27 cellular contexts compared by ENCODE assay signal in the genomic region with DNA sequence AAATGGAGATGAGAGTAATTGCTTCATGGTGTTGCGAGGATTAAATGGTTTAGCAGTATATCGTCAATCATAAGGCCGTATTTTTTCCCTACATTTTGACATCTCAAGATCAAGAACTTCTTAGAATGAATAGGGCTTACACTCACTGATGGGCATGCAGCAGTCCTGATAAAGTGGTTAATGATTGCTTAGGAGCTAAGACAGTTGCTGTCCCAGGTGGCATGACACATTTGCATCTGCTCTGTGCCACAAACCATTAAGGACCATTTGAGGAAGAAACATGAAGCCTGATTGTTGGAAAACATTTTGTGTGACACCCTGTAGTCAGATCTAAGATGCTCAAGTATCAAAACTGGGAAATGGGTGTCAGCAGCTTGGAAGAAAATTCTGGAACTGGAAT.
DNase-seq lines count a peak whose midpoint lies in the region; ATAC-seq and TF ChIP-seq lines count a peak whose summit lies in the region.
"Had no signal": no experiment of that assay in that cellular context is flagged by ENCODE, and none has a peak within 500 bp of the region (broad histone marks: within the 10 kb centered on the region; RNA-seq: fewer than 3 reads in every experiment).

No MANE protein-coding gene starts in this region.

- 98% methylated on average over 3 of the region's 3 CpGs for WGBS in right cardiac atrium
- 94 to 95% methylated on average over 3 of the region's 3 CpGs for WGBS in transverse colon (ENCODE audit: low coverage in 1 of 2), 2 donors

- peaks cover 10% of the 10 kb centered on the region for H3K27me3 Mint-ChIP-seq in activated CD4-positive, alpha-beta T cell treated with anti-CD3 and anti-CD28 coated beads, Interleukin-2, amount 10 ng/mL, durations not matched to agents 7 days and 5 days
- H3K27me3 Mint-ChIP-seq: activated T-helper 17 cell treated with anti-CD3 and anti-CD28 coated beads, Interleukin-2, amount 50 U/mL, for 72 hours; CD4-positive, alpha-beta T cell; naive B cell had no signal

- no peak for TF ChIP-seq EP300 in transverse colon (IDR thresholded peaks at IDR 0.05; ENCODE audit: low read depth)

- in situ Hi-C loops in transverse colon (cut with MboI; ENCODE audit: low pct_ligation_motif_present in 1 of 4, low pct_unique_long_range_greater_than_20kb in 1 of 4, low sequenced_read_pairs in 3 of 4): loop anchor here (10.0 to 25.0 kb wide), 4 partner anchors 491 to 741 kb away; no protein-coding TSS in a partner anchor

- no peaks in the 10 kb centered on the region for H3K36me3 ChIP-seq in transverse colon
- H3K36me3 ChIP-seq: right atrium auricular region had no signal

- no peaks in the 10 kb centered on the region for H3K9me3 ChIP-seq in right cardiac atrium (ENCODE audit: control insufficient read depth, low read length)
- no peaks in the 10 kb centered on the region for H3K9me3 ChIP-seq in transverse colon
- H3K9me3 ChIP-seq: right atrium auricular region had no signal

- H3K4me1 Mint-ChIP-seq in activated CD4-positive, alpha-beta T cell treated with anti-CD3 and anti-CD28 coated beads, Interleukin-2, amount 10 ng/mL, durations not matched to agents 7 days and 5 days: no peaks in the 10 kb centered on the region
- H3K4me1 Mint-ChIP-seq: activated CD4-positive, alpha-beta T cell treated with anti-CD3 and anti-CD28 coated beads, Interleukin-2, amount 10 ng/mL, durations not matched to agents 24 days and 14 days; activated CD8-positive, alpha-beta memory T cell treated with anti-CD3 and anti-CD28 coated beads, Interleukin-2, amount 10 ng/mL, durations not matched to agents 7 days and 5 days; activated T-helper 17 cell treated with anti-CD3 and anti-CD28 coated beads, Interleukin-2, amount 50 U/mL, for 72 hours; central memory CD8-positive, alpha-beta T cell; naive B cell had no signal

- H3K36me3 Mint-ChIP-seq in activated CD4-positive, alpha-beta T cell treated with anti-CD3 and anti-CD28 coated beads, Interleukin-2, amount 10 ng/mL, durations not matched to agents 7 days and 5 days (ENCODE audit: low read depth): no peaks in the 10 kb centered on the region
- H3K36me3 Mint-ChIP-seq: activated CD8-positive, alpha-beta memory T cell treated with anti-CD3 and anti-CD28 coated beads, Interleukin-2, amount 10 ng/mL, durations not matched to agents 7 days and 5 days; activated naive CD4-positive, alpha-beta T cell treated with anti-CD3 and anti-CD28 coated beads, Interleukin-2, amount 50 U/mL, for 72 hours; naive B cell had no signal

- TF ChIP-seq POLR2A in transverse colon (IDR thresholded peaks at IDR 0.05): no peak

- ATAC-seq in GM19043 (IDR thresholded peaks at IDR 0.05; ENCODE audit: low read depth, unreplicated experiment): peak; percentile 69
- peak; percentile 56 for ATAC-seq in HG02623 (IDR thresholded peaks at IDR 0.05; ENCODE audit: unreplicated experiment)
- peak; percentile 86 for ATAC-seq in HG03196 (IDR thresholded peaks at IDR 0.05; ENCODE audit: unreplicated experiment)
- ATAC-seq in right cardiac atrium: no peak
- no peak for ATAC-seq in GM19395 (IDR thresholded peaks at IDR 0.05; ENCODE audit: unreplicated experiment)
- ATAC-seq: activated CD8-positive, alpha-beta memory T cell treated with anti-CD3 and anti-CD28 coated beads, Interleukin-2, amount 10 ng/mL, durations not matched to agents 7 days and 5 days; activated naive CD4-positive, alpha-beta T cell treated with anti-CD3 and anti-CD28 coated beads, Interleukin-2, amount 50 U/mL, for 72 hours; activated T-helper 17 cell treated with anti-CD3 and anti-CD28 coated beads, Interleukin-2, amount 50 U/mL, for 72 hours; left cardiac atrium; stimulated activated naive CD8-positive, alpha-beta T cell treated with anti-CD3 and anti-CD28 coated beads, Interleukin-15, Interleukin-2, amounts not matched to agents 100 U/mL and 50 U/mL, for 24 hours; T-helper 17 cell had no signal

- no peaks in the 10 kb centered on the region for H3K9me3 Mint-ChIP-seq in activated CD4-positive, alpha-beta T cell treated with anti-CD3 and anti-CD28 coated beads, Interleukin-2, amount 10 ng/mL, durations not matched to agents 7 days and 5 days
- H3K9me3 Mint-ChIP-seq: activated CD4-positive, alpha-beta T cell treated with anti-CD3 and anti-CD28 coated beads, Interleukin-2, amount 10 ng/mL, durations not matched to agents 24 days and 14 days; activated naive CD4-positive, alpha-beta T cell treated with anti-CD3 and anti-CD28 coated beads, Interleukin-2, amount 50 U/mL, for 72 hours; activated T-helper 17 cell treated with anti-CD3 and anti-CD28 coated beads, Interleukin-2, amount 50 U/mL, for 72 hours; CD4-positive, alpha-beta T cell; central memory CD8-positive, alpha-beta T cell; naive B cell had no signal

- CTCF ChIA-PET in activated CD4-positive, alpha-beta T cell treated with anti-CD3 and anti-CD28 coated beads, Interleukin-2, amount 10 ng/mL, durations not matched to agents 7 days and 5 days (lab: Charles Lee): no interaction called here

- H3K27ac Mint-ChIP-seq in activated CD4-positive, alpha-beta T cell treated with anti-CD3 and anti-CD28 coated beads, Interleukin-2, amount 10 ng/mL, durations not matched to agents 7 days and 5 days: no peak overlapping the region
- H3K27ac Mint-ChIP-seq: activated CD4-positive, alpha-beta T cell treated with anti-CD3 and anti-CD28 coated beads, Interleukin-2, amount 10 ng/mL, durations not matched to agents 24 days and 14 days; activated CD8-positive, alpha-beta memory T cell treated with anti-CD3 and anti-CD28 coated beads, Interleukin-2, amount 10 ng/mL, durations not matched to agents 7 days and 5 days; activated T-helper 17 cell treated with anti-CD3 and anti-CD28 coated beads, Interleukin-2, amount 50 U/mL, for 72 hours; CD4-positive, alpha-beta T cell; T-helper 17 cell had no signal

- no peak overlapping the region for H3K4me3 Mint-ChIP-seq in activated CD4-positive, alpha-beta T cell treated with anti-CD3 and anti-CD28 coated beads, Interleukin-2, amount 10 ng/mL, durations not matched to agents 7 days and 5 days
- H3K4me3 Mint-ChIP-seq: activated CD4-positive, alpha-beta T cell treated with anti-CD3 and anti-CD28 coated beads, Interleukin-2, amount 10 ng/mL, durations not matched to agents 24 days and 14 days; activated CD8-positive, alpha-beta memory T cell treated with anti-CD3 and anti-CD28 coated beads, Interleukin-2, amount 10 ng/mL, durations not matched to agents 7 days and 5 days; activated T-helper 17 cell treated with anti-CD3 and anti-CD28 coated beads, Interleukin-2, amount 50 U/mL, for 72 hours; CD4-positive, alpha-beta T cell; central memory CD8-positive, alpha-beta T cell; naive B cell; T-helper 17 cell had no signal

- H3K4me1 ChIP-seq in right cardiac atrium (ENCODE audit: control insufficient read depth, insufficient read depth, low read length) (no peaks in the 10 kb centered on the region), transverse colon (peaks cover 0 to 16% (median 0%) of the 10 kb centered on the region in 4 donors)

- H3K27ac ChIP-seq in right cardiac atrium (ENCODE audit: low read length): no peak overlapping the region
- H3K27ac ChIP-seq in transverse colon: no peak overlapping the region
- H3K27ac ChIP-seq: dorsolateral prefrontal cortex, GM23248, right atrium auricular region had no signal

- H3K4me3 ChIP-seq in right cardiac atrium (ENCODE audit: low read length) (no peak overlapping the region), transverse colon (no peak overlapping the region)
- H3K4me3 ChIP-seq: dorsolateral prefrontal cortex, GM23248, right atrium auricular region had no signal

- no peak for TF ChIP-seq CTCF in transverse colon (IDR thresholded peaks at IDR 0.05)

- DNase-seq in activated CD4-positive, alpha-beta T cell treated with anti-CD3 and anti-CD28 coated beads, Interleukin-2, amount 10 ng/mL, durations not matched to agents 7 days and 5 days: no peak
- DNase-seq in right cardiac atrium (no peak), transverse colon (no peak)
- DNase-seq: activated CD4-positive, alpha-beta T cell treated with anti-CD3 and anti-CD28 coated beads, Interleukin-2, amount 10 ng/mL, durations not matched to agents 24 days and 14 days; activated CD8-positive, alpha-beta memory T cell treated with anti-CD3 and anti-CD28 coated beads, Interleukin-2, amount 10 ng/mL, durations not matched to agents 7 days and 5 days; CD4-positive, alpha-beta T cell; DMS 273 treated with DMSO at 0.1 percent for 48 hours; dorsolateral prefrontal cortex; GF-D8; GM23248; head of caudate nucleus; KBM-7; left cardiac atrium; mesendoderm; naive B cell; stimulated activated CD4-positive, alpha-beta T cell treated with anti-CD3 and anti-CD28 coated beads, Interleukin-12 subunit alpha, Interleukin-12 subunit beta, amount 100 ng/mL, for 4 hours; stimulated activated CD4-positive, alpha-beta T cell treated with anti-CD3 and anti-CD28 coated beads, Interleukin-4, amount 100 ng/mL, for 4 hours; stimulated activated naive CD8-positive, alpha-beta T cell treated with anti-CD3 and anti-CD28 coated beads, Interleukin-15, Interleukin-2, amounts not matched to agents 100 U/mL and 50 U/mL, for 24 hours; T-helper 17 cell had no signal

- POLR2A ChIA-PET in activated CD4-positive, alpha-beta T cell treated with anti-CD3 and anti-CD28 coated beads, Interleukin-2, amount 10 ng/mL, durations not matched to agents 7 days and 5 days (lab: Charles Lee): no interaction called here

- intact Hi-C loops in right cardiac atrium (cut with DNase I) (loop anchor here in 1 of 4 donors (10.0 kb wide), 1 partner anchor 52 kb away; no protein-coding TSS in a partner anchor), transverse colon (cut with DNase I; ENCODE audit: low total_unique reads) (no loop called here)

- H3K27me3 ChIP-seq in right cardiac atrium (ENCODE audit: control insufficient read depth, insufficient read depth) (no peaks in the 10 kb centered on the region), transverse colon (no peaks in the 10 kb centered on the region)
- H3K27me3 ChIP-seq: dorsolateral prefrontal cortex, right atrium auricular region had no signal

Comparison
In these comparisons a context has a peak if more than half of its experiments do, and no peak if none do; other contexts are left out.
1. ATAC-seq: peak in GM19043 (single experiment), HG02623 (single experiment) and HG03196 (single experiment); none in right cardiac atrium (0 of 2) and GM19395 (single experiment).